In genomic region chr1:169100208-169100882, GRCh38 we compare ENCODE assay signal across 19 cellular contexts.
"Had no signal": no experiment of that assay in that cellular context is flagged by ENCODE, and none has a peak within 500 bp of the region (broad histone marks: within the 10 kb centered on the region; RNA-seq: fewer than 3 reads in every experiment).

No MANE protein-coding gene starts in this region.

- H3K9me3 ChIP-seq: adrenal gland, esophagus squamous epithelium, right atrium auricular region, upper lobe of left lung had no signal

- H3K4me2 ChIP-seq: smooth muscle cell had no signal

- H3K36me3 ChIP-seq: adrenal gland, brain microvascular endothelial cell, esophagus squamous epithelium, right atrium auricular region, upper lobe of left lung had no signal

- H3K27me3 ChIP-seq: adrenal gland, brain microvascular endothelial cell, dorsolateral prefrontal cortex, esophagus squamous epithelium, right atrium auricular region, upper lobe of left lung had no signal

- H3K27ac Mint-ChIP-seq: activated T-helper 2 cell treated with anti-CD3 and anti-CD28 coated beads, Interferon-gamma antibody, Interleukin-2, Interleukin-4, amounts not matched to agents 10 μg/mL and 5 μg/mL and 100 μg/mL, durations not matched to agents 14 hours and 24 hours and 36 hours; mesothelial cell of epicardium; stimulated activated naive B cell treated with anti-CD40 and anti-IgM and Interleukin-4, amounts not matched to agents 10 μg/mL and 1 μg/mL and 100 μg/mL, for 72 hours; T-helper 17 cell had no signal

- H3K36me3 Mint-ChIP-seq: mesothelial cell of epicardium; stimulated activated naive B cell treated with anti-CD40 and anti-IgM and Interleukin-4, amounts not matched to agents 10 μg/mL and 1 μg/mL and 100 μg/mL, for 72 hours had no signal

- H3K9me3 Mint-ChIP-seq: activated T-helper 2 cell treated with anti-CD3 and anti-CD28 coated beads, Interferon-gamma antibody, Interleukin-2, Interleukin-4, amounts not matched to agents 10 μg/mL and 5 μg/mL and 100 μg/mL, durations not matched to agents 14 hours and 24 hours and 36 hours had no signal

- ATAC-seq: left ventricle myocardium superior; stimulated activated naive B cell treated with anti-CD40 and anti-IgM and Interleukin-4, amounts not matched to agents 10 μg/mL and 1 μg/mL and 100 μg/mL, for 72 hours; T-helper 17 cell had no signal

- H3K27ac ChIP-seq: adrenal gland, brain microvascular endothelial cell, esophagus squamous epithelium, right atrium auricular region, upper lobe of left lung had no signal

- H3K4me3 Mint-ChIP-seq: mesothelial cell of epicardium; stimulated activated naive B cell treated with anti-CD40 and anti-IgM and Interleukin-4, amounts not matched to agents 10 μg/mL and 1 μg/mL and 100 μg/mL, for 72 hours; T-helper 17 cell had no signal

- H3K4me3 ChIP-seq: adrenal gland, dorsolateral prefrontal cortex, esophagus squamous epithelium, right atrium auricular region, smooth muscle cell, upper lobe of left lung had no signal

- DNase-seq: activated CD4-positive, alpha-beta T cell treated with anti-CD3 and anti-CD28 coated beads, Interleukin-2, amount 50 U/mL, for 1 hour; activated CD4-positive, CD25-positive, alpha-beta regulatory T cell; activated naive CD4-positive, alpha-beta T cell treated with anti-CD3 and anti-CD28 coated beads, Interleukin-2, amount 50 U/mL, for 16 hours; activated T-cell treated with anti-CD3 and anti-CD28 coated beads for 4 hours; adrenal gland; brain microvascular endothelial cell; dorsolateral prefrontal cortex; esophagus squamous epithelium; foreskin fibroblast; left ventricle myocardium superior; posterior cingulate gyrus; stimulated activated naive B cell treated with anti-CD40 and anti-IgM and Interleukin-4, amounts not matched to agents 10 μg/mL and 1 μg/mL and 100 μg/mL, for 72 hours; T-helper 17 cell; upper lobe of left lung had no signal

- FAIRE-seq: endometrium had no signal
